Comparison of ENCODE assay signal across 8 cellular contexts in genomic region chr5:179804599-179804947, GRCh38. TPM values are rescaled to one million over a fixed set of nuclear protein-coding genes. Genes with fewer than 3 reads are reported as not detected.
DNase-seq lines count a peak whose midpoint lies in the region; ATAC-seq and TF ChIP-seq lines count a peak whose summit lies in the region.

No MANE protein-coding gene starts in this region.

- peaks cover 21 to 25% of the 10 kb centered on the region in 2 donors for H3K36me3 ChIP-seq in mucosa of rectum (ENCODE audit: control insufficient read depth in 2 of 2, insufficient read depth in 2 of 2, low read length in 2 of 2)
- peaks cover 4 to 20% (median 19%) of the 10 kb centered on the region in 4 donors for H3K36me3 ChIP-seq in upper lobe of left lung

- in situ Hi-C loops in astrocyte of the cerebellum (cut with HindIII; ENCODE audit: low sequenced_read_pairs): no loop called here

- no peaks in the 10 kb centered on the region for H3K27me3 ChIP-seq in mucosa of rectum (ENCODE audit: control insufficient read depth in 2 of 2, insufficient read depth in 2 of 2, low read length in 2 of 2)
- no peaks in the 10 kb centered on the region for H3K27me3 ChIP-seq in upper lobe of left lung

- H3K9ac ChIP-seq in mucosa of rectum (ENCODE audit: low read depth in 1 of 2, low read length in 2 of 2): peak overlapping the region; percentile 56 to 88

- peaks cover 31% of the 10 kb centered on the region for H3K4me1 Mint-ChIP-seq in activated naive CD4-positive, alpha-beta T cell treated with anti-CD3 and anti-CD28 coated beads, Interleukin-2, amount 10 ng/mL, durations not matched to agents 7 days and 5 days

- TF ChIP-seq EP300 in upper lobe of left lung (IDR thresholded peaks at IDR 0.05): no peak

- WGBS in upper lobe of left lung, 2 donors: 81 to 89% methylated on average over 6 of the region's 6 CpGs

- no peak for DNase-seq in activated naive CD4-positive, alpha-beta T cell treated with anti-CD3 and anti-CD28 coated beads, Interleukin-2, amount 10 ng/mL, durations not matched to agents 7 days and 5 days
- no peak for DNase-seq in activated naive CD4-positive, alpha-beta T cell treated with anti-CD3 and anti-CD28 coated beads, Interleukin-2, amount 50 U/mL, for 16 hours
- DNase-seq in astrocyte of the cerebellum (ENCODE audit: low read depth): no peak
- no peak for DNase-seq in upper lobe of left lung
- no peak for DNase-seq in H4 (ENCODE audit: low spot score)
- no peak for DNase-seq in NCI-H1436 (lab: John Stamatoyannopoulos, UW)
- no peak for DNase-seq in NCI-H2081 (lab: John Stamatoyannopoulos, UW)

- H3K9me3 ChIP-seq in mucosa of rectum (ENCODE audit: control insufficient read depth in 2 of 2, low read length in 2 of 2) (no peaks in the 10 kb centered on the region), upper lobe of left lung (no peaks in the 10 kb centered on the region)

- H3K4me3 ChIP-seq in astrocyte of the cerebellum (ENCODE audit: low read depth, low read length): peak overlapping the region; percentile 72
- H3K4me3 ChIP-seq in mucosa of rectum (ENCODE audit: low read length in 2 of 2): peak overlapping the region; percentile 67 to 71
- H3K4me3 ChIP-seq in upper lobe of left lung: peak overlapping the region in 1 of 4 donors; percentile 99

- peak overlapping the region; percentile 89 for H3K27ac Mint-ChIP-seq in activated naive CD4-positive, alpha-beta T cell treated with anti-CD3 and anti-CD28 coated beads, Interleukin-2, amount 10 ng/mL, durations not matched to agents 7 days and 5 days

- H3K9me3 Mint-ChIP-seq in activated naive CD4-positive, alpha-beta T cell treated with anti-CD3 and anti-CD28 coated beads, Interleukin-2, amount 10 ng/mL, durations not matched to agents 7 days and 5 days: no peaks in the 10 kb centered on the region

- no peak for TF ChIP-seq POLR2A in upper lobe of left lung (IDR thresholded peaks at IDR 0.05)

- TF ChIP-seq CTCF in astrocyte of the cerebellum (IDR thresholded peaks at IDR 0.05; ENCODE audit: low read depth, low read length, missing control alignments) (no peak), upper lobe of left lung (IDR thresholded peaks at IDR 0.05) (no peak)

- no peak for ATAC-seq in upper lobe of left lung (ENCODE audit: low FRiP score in 2 of 2)

- peaks cover 4% of the 10 kb centered on the region for H3K27me3 Mint-ChIP-seq in activated naive CD4-positive, alpha-beta T cell treated with anti-CD3 and anti-CD28 coated beads, Interleukin-2, amount 10 ng/mL, durations not matched to agents 7 days and 5 days

- H3K4me1 ChIP-seq in mucosa of rectum (ENCODE audit: control insufficient read depth in 2 of 2, insufficient read depth in 2 of 2, low read length in 2 of 2) (peaks cover 32 to 34% of the 10 kb centered on the region in 2 donors), upper lobe of left lung (peaks cover 37 to 58% (median 41%) of the 10 kb centered on the region in 4 donors)

- CTCF ChIA-PET in activated naive CD4-positive, alpha-beta T cell treated with anti-CD3 and anti-CD28 coated beads, Interleukin-2, amount 10 ng/mL, durations not matched to agents 7 days and 5 days (lab: Charles Lee): interaction anchor here (3.0 to 3.6 kb wide), 2 partner anchors 16 to 32 kb away, joined by 12 read pairs; partner anchors contain the start of gene SQSTM1

- H3K4me3 Mint-ChIP-seq in activated naive CD4-positive, alpha-beta T cell treated with anti-CD3 and anti-CD28 coated beads, Interleukin-2, amount 10 ng/mL, durations not matched to agents 7 days and 5 days: peak overlapping the region; percentile 85

- peaks cover 7% of the 10 kb centered on the region for H3K36me3 Mint-ChIP-seq in activated naive CD4-positive, alpha-beta T cell treated with anti-CD3 and anti-CD28 coated beads, Interleukin-2, amount 10 ng/mL, durations not matched to agents 7 days and 5 days

- H3K27ac ChIP-seq in mucosa of rectum (ENCODE audit: low read depth in 2 of 2, low read length in 2 of 2): peak overlapping the region; percentile 95 to 97
- peak overlapping the region in 3 of 4 donors; percentile 12 to 97 (median 93) for H3K27ac ChIP-seq in upper lobe of left lung

RNA-seq across cellular contexts. Expression of gene MGAT4B, which starts 2.1 kb away (rescaled TPM):
- total RNA-seq in upper lobe of left lung: 100 to 1,000 TPM; 107 to 266 (median 158) TPM
- total RNA-seq in H4 (2014; rRNA removed; shearing (Covaris generic)): 160 and 216 TPM in 2 replicates

RNA-seq across cellular contexts. Expression of gene LTC4S, which starts 10.8 kb away (rescaled TPM):
- 10 to 100 TPM in 5 of 6 donors, 1 to 10 TPM in 1; 6.7 to 33.1 (median 21.3) TPM for total RNA-seq in upper lobe of left lung
- total RNA-seq in H4 (2014; rRNA removed; shearing (Covaris generic)): not detected in 2 replicates

RNA-seq across cellular contexts. Expression of gene SQSTM1, which starts 16.1 kb away (rescaled TPM):
- total RNA-seq in upper lobe of left lung: 100 to 1,000 TPM; 390 to 666 (median 574) TPM
- 993 and 1,115 TPM in 2 replicates for total RNA-seq in H4 (2014; rRNA removed; shearing (Covaris generic))

RNA-seq across cellular contexts. Expression of gene MRNIP, which starts 54.0 kb away (rescaled TPM):
- total RNA-seq in upper lobe of left lung: 100 to 1,000 TPM in 1 of 6 donors, 10 to 100 TPM in 5; 20.7 to 142 (median 33.2) TPM
- total RNA-seq in H4 (2014; rRNA removed; shearing (Covaris generic)): 3.8 and 16.8 TPM in 2 replicates
